In genomic region chr19:1875646-1876493, GRCh38 we compare ENCODE assay signal across 8 cellular contexts. TPM values are rescaled to one million over a fixed set of nuclear protein-coding genes. Genes with fewer than 3 reads are reported as not detected.
DNase-seq lines count a peak whose midpoint lies in the region; ATAC-seq, FAIRE-seq and TF ChIP-seq lines count a peak whose summit lies in the region.

No MANE protein-coding gene starts in this region.

- H3K9me3 ChIP-seq in BE2C (no peaks in the 10 kb centered on the region), right lobe of liver (no peaks in the 10 kb centered on the region)

- TF ChIP-seq CTCF in BE2C (IDR thresholded peaks at IDR 0.05; ENCODE audit: low read depth, low read length) (no peak), right lobe of liver (IDR thresholded peaks at IDR 0.05) (no peak)

- peak; percentile 91 for TF ChIP-seq POLR2A in right lobe of liver (IDR thresholded peaks at IDR 0.05)

- H3K27me3 ChIP-seq in BE2C (no peaks in the 10 kb centered on the region), right lobe of liver (no peaks in the 10 kb centered on the region)

- DNase-seq in BE2C (peak; percentile 95), GM19239 (ENCODE audit: insufficient read length, low spot score) (peak; percentile 99), NCI-H524 treated with DMSO at 0.1 percent for 48 hours (lab: John Stamatoyannopoulos, UW) (peak; percentile 37), dermis blood vessel endothelial cell (peak; percentile 94), right lobe of liver (peak; percentile 94 to 96 (median 95))
- peak; percentile 71 to 83 for DNase-seq in activated CD4-positive, alpha-beta T cell treated with anti-CD3 and anti-CD28 coated beads, Interleukin-2, amount 50 U/mL, for 24 hours (ENCODE audit: low read depth in 1 of 2, low spot score in 1 of 2)
- peak; percentile 88 for DNase-seq in stimulated activated CD4-positive, alpha-beta T cell treated with anti-CD3 and anti-CD28 coated beads, Interleukin-4, amount 100 ng/mL, for 24 hours

- H3K4me1 ChIP-seq in BE2C (peaks cover 4% of the 10 kb centered on the region; the same call in 1 of the 2 replicates), right lobe of liver (peaks cover 0 to 44% (median 22%) of the 10 kb centered on the region in 4 donors)

- ATAC-seq in HG03442 (IDR thresholded peaks at IDR 0.05; ENCODE audit: unreplicated experiment) (peak; percentile 72), right lobe of liver (peak; percentile 80 to 87 (median 82))

- FAIRE-seq in GM19239 (lab: Jason Lieb, UNC) = peak; percentile 98

- 3% methylated on average over 18 of the region's 87 CpGs for WGBS in right lobe of liver (ENCODE audit: insufficient coverage, low coverage, low lambda C conversion rate, missing lambda C conversion rate)

- H3K4me3 ChIP-seq in BE2C (ENCODE audit: low read depth, low read length) (peak overlapping the region; percentile 94), right lobe of liver (peak overlapping the region; percentile 85 to 99 (median 96))

- intact Hi-C loops in right lobe of liver (cut with DNase I) = no loop called here

- peaks cover 23% of the 10 kb centered on the region for H3K36me3 ChIP-seq in BE2C
- H3K36me3 ChIP-seq in right lobe of liver = no peaks in the 10 kb centered on the region

- H3K27ac ChIP-seq in right lobe of liver = peak overlapping the region; percentile 90 to 96 (median 92)

RNA-seq across cellular contexts. Expression of gene ABHD17A, which starts 9.4 kb away (rescaled TPM):
- 324 TPM for polyA plus RNA-seq in BE2C (2012; ENCODE audit: insufficient read depth, insufficient read length, low read depth)
- total RNA-seq in dermis blood vessel endothelial cell (111 and 142 TPM in 2 replicates), right lobe of liver (10 to 100 TPM; 20.4 to 49.5 (median 23.5) TPM)

RNA-seq across cellular contexts. Expression of gene KLF16, which starts 12.5 kb away (rescaled TPM):
- polyA plus RNA-seq in BE2C (2012; ENCODE audit: insufficient read depth, insufficient read length, low read depth) = 112 TPM
- 5.3 and 9.5 TPM in 2 replicates for total RNA-seq in dermis blood vessel endothelial cell
- total RNA-seq in right lobe of liver = 10 to 100 TPM in 5 of 6 experiments, 1 to 10 TPM in 1; 9.9 to 23.6 (median 10.8) TPM

RNA-seq across cellular contexts. Expression of gene REXO1, which starts 27.6 kb away (rescaled TPM):
- polyA plus RNA-seq in BE2C (2012; ENCODE audit: insufficient read depth, insufficient read length, low read depth) = 165 TPM
- total RNA-seq in dermis blood vessel endothelial cell (8.7 and 14.0 TPM in 2 replicates), right lobe of liver (10 to 100 TPM in 4 of 6 experiments, 1 to 10 TPM in 2; 8.0 to 17.7 (median 12.6) TPM)

RNA-seq across cellular contexts. Expression of gene ADAT3, which starts 29.3 kb away (rescaled TPM):
- 51.0 TPM for polyA plus RNA-seq in BE2C (2012; ENCODE audit: insufficient read depth, insufficient read length, low read depth)
- total RNA-seq in dermis blood vessel endothelial cell (5.8 and 6.2 TPM in 2 replicates), right lobe of liver (1 to 10 TPM; 1.8 to 5.3 (median 2.7) TPM)

RNA-seq across cellular contexts. Expression of gene SCAMP4, which starts 29.3 kb away (rescaled TPM):
- 23.2 TPM for polyA plus RNA-seq in BE2C (2012; ENCODE audit: insufficient read depth, insufficient read length, low read depth)
- total RNA-seq in dermis blood vessel endothelial cell = 34.7 and 56.1 TPM in 2 replicates
- total RNA-seq in right lobe of liver = 10 to 100 TPM; 22.1 to 60.6 (median 24.4) TPM

Comparison
In these comparisons a context has a peak if more than half of its experiments do, and no peak if none do; other contexts are left out.
1. Peak in every context shown above with its lines: DNase-seq, ATAC-seq, H3K4me3 ChIP-seq and H3K27ac ChIP-seq.
2. DNase-seq: peak in every context shown above with its lines; median percentile 99 in GM19239; 95 in BE2C; 95 in right lobe of liver; 94 in dermis blood vessel endothelial cell; 88 in stimulated activated CD4-positive, alpha-beta T cell treated with anti-CD3 and anti-CD28 coated beads, Interleukin-4, amount 100 ng/mL, for 24 hours; 77 in activated CD4-positive, alpha-beta T cell treated with anti-CD3 and anti-CD28 coated beads, Interleukin-2, amount 50 U/mL, for 24 hours; 37 in NCI-H524 treated with DMSO at 0.1 percent for 48 hours.